ENCODE assay signal across 24 cellular contexts in the genomic region with DNA sequence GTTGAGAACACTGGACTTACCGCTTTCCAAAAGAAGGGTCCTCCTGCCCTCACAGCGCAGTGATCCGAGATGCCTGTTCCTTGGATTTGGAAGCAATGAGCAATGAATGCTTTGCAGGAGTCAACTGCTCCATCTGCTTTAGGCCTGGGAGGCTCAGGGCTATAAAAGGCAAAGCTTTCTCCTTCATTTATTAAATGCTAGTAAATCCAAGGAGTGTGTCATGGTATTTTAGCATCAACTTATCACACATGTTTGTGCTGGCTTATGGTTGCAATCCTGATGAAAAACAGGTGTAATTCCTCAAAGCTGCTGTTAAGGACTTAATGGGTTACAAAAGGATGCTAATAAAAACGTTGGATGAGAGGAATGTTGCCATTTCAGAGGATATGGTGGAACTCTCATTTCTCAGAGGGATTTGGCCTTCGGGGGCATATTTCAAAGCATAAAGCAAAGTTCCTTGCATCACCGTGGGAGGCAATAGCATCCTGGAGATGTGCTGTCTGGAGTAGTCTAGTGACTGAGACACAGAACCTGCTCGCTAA.
DNase-seq lines count a peak whose midpoint lies in the region; ATAC-seq and TF ChIP-seq lines count a peak whose summit lies in the region.
"Had no signal": no experiment of that assay in that cellular context is flagged by ENCODE, and none has a peak within 500 bp of the region (broad histone marks: within the 10 kb centered on the region; RNA-seq: fewer than 3 reads in every experiment).

No MANE protein-coding gene starts in this region.

- H3K9ac ChIP-seq in muscle layer of colon (ENCODE audit: low read length) = no peak overlapping the region

- peak overlapping the region; percentile 16; the same call in 1 of the 2 replicates for H2AFZ ChIP-seq in GM23338

- intact Hi-C loops in Right ventricle myocardium inferior (cut with DNase I) = no loop called here

- H3K36me3 ChIP-seq in GM23338 (ENCODE audit: insufficient read depth) (no peaks in the 10 kb centered on the region), muscle layer of colon (ENCODE audit: insufficient read depth, low read length) (no peaks in the 10 kb centered on the region)
- H3K36me3 ChIP-seq: left ventricle myocardium inferior, vagina had no signal

- no peaks in the 10 kb centered on the region for H3K36me3 Mint-ChIP-seq in GM23338 (ENCODE audit: low read depth)
- H3K36me3 Mint-ChIP-seq in stimulated activated naive B cell treated with anti-CD40 and anti-IgM and Interleukin-4, amounts not matched to agents 10 μg/mL and 1 μg/mL and 100 μg/mL, for 72 hours = no peaks in the 10 kb centered on the region
- H3K36me3 Mint-ChIP-seq: CD4-positive, CD25-positive, alpha-beta regulatory T cell; immature natural killer cell had no signal

- CTCF ChIA-PET in AG04450 (lab: Charles Lee) = interaction anchor here (0.8 to 1.4 kb wide), 3 partner anchors 43 to 164 kb away, joined by 3 to 5 read pairs (median 5); no protein-coding TSS in a partner anchor

- H3K4me3 Mint-ChIP-seq in GM23338 = no peak overlapping the region
- H3K4me3 Mint-ChIP-seq in stimulated activated naive B cell treated with anti-CD40 and anti-IgM and Interleukin-4, amounts not matched to agents 10 μg/mL and 1 μg/mL and 100 μg/mL, for 72 hours = no peak overlapping the region
- H3K4me3 Mint-ChIP-seq: activated CD8-positive, alpha-beta T cell treated with anti-CD3 and anti-CD28 coated beads for 36 hours; CD4-positive, CD25-positive, alpha-beta regulatory T cell; central memory CD8-positive, alpha-beta T cell; immature natural killer cell had no signal

- no peak overlapping the region for H3K4me2 ChIP-seq in GM23338

- H3K27me3 Mint-ChIP-seq in GM23338 (ENCODE audit: insufficient read depth, low read depth, poor library complexity) = peaks cover 4% of the 10 kb centered on the region
- H3K27me3 Mint-ChIP-seq in stimulated activated naive B cell treated with anti-CD40 and anti-IgM and Interleukin-4, amounts not matched to agents 10 μg/mL and 1 μg/mL and 100 μg/mL, for 72 hours = peaks cover 7 to 31% of the 10 kb centered on the region in 2 donors

- no peaks in the 10 kb centered on the region for H3F3A ChIP-seq in GM23338 (replicated peaks; ENCODE audit: low read depth)

- POLR2A ChIA-PET in AG04450 (lab: Yijun Ruan, JAX) = interaction anchor here (1.0 to 1.3 kb wide), 4 partner anchors 29 to 164 kb away, joined by 3 to 4 read pairs (median 3); no protein-coding TSS in a partner anchor

- H3K27ac ChIP-seq in AG04450 (ENCODE audit: low read depth, low read length) = no peak overlapping the region
- no peak overlapping the region for H3K27ac ChIP-seq in GM23338 (ENCODE audit: low read depth)
- peak overlapping the region; percentile 68 for H3K27ac ChIP-seq in muscle layer of colon (ENCODE audit: low read depth, low read length)
- H3K27ac ChIP-seq: left ventricle myocardium inferior, psoas muscle, vagina had no signal

- no peaks in the 10 kb centered on the region for H4K20me1 ChIP-seq in GM23338 (replicated peaks; ENCODE audit: insufficient read depth)

- no peak for TF ChIP-seq CTCF in AG04450 (IDR thresholded peaks at IDR 0.05; ENCODE audit: low read depth, low read length)
- no peak for TF ChIP-seq CTCF in GM23338 (conservative IDR thresholded peaks at IDR 0.05; ENCODE audit: low read depth in 2 of 2)

- no peaks in the 10 kb centered on the region for H3K9me2 ChIP-seq in GM23338 (ENCODE audit: insufficient read depth)

- H3K4me1 ChIP-seq in GM23338 (ENCODE audit: insufficient read depth) (peaks cover 27% of the 10 kb centered on the region), muscle layer of colon (ENCODE audit: insufficient read depth, low read length) (peaks cover 48% of the 10 kb centered on the region)
- H3K4me1 ChIP-seq: psoas muscle had no signal

- H3K4me3 ChIP-seq in AG04450 (ENCODE audit: low read depth, low read length) = no peak overlapping the region
- no peak overlapping the region for H3K4me3 ChIP-seq in GM23338
- peak overlapping the region in 1 of 2 donors; percentile 41 for H3K4me3 ChIP-seq in muscle layer of colon (ENCODE audit: low read depth in 1 of 2, low read length in 2 of 2)
- H3K4me3 ChIP-seq: left ventricle myocardium inferior, psoas muscle, vagina had no signal

- DNase-seq in AG04450 (ENCODE audit: low read depth, low spot score) (peak; percentile 73), GM23338 (ENCODE audit: low spot score) (no peak), epidermal melanocyte (ENCODE audit: insufficient read length, low spot score) (peak; percentile 61), DMS153 treated with DMSO at 0.1 percent for 48 hours (lab: John Stamatoyannopoulos, UW; ENCODE audit: unreplicated experiment) (no peak), Right ventricle myocardium inferior (ENCODE audit: missing footprints) (no peak)
- DNase-seq in stimulated activated naive B cell treated with anti-CD40 and anti-IgM and Interleukin-4, amounts not matched to agents 10 μg/mL and 1 μg/mL and 100 μg/mL, for 72 hours = no peak
- DNase-seq: 8988T; activated CD4-positive, CD25-positive, alpha-beta regulatory T cell; activated CD8-positive, alpha-beta T cell treated with anti-CD3 and anti-CD28 coated beads for 36 hours; activated gamma-delta T cell treated with Interleukin-2 at 50 U/mL for 16 hours; CD4-positive, CD25-positive, alpha-beta regulatory T cell; DMS 273 treated with DMSO at 0.1 percent for 48 hours; H7; immature natural killer cell; left ventricle myocardium inferior; NCI-H2029; psoas muscle; stimulated activated CD4-positive, alpha-beta T cell treated with anti-CD3 and anti-CD28 coated beads, Interleukin-12 subunit alpha, Interleukin-12 subunit beta, amount 100 ng/mL, for 4 hours; T1000 had no signal

- H3K27me3 ChIP-seq in AG04450 (ENCODE audit: control insufficient read depth, insufficient read depth, low read length) (no peaks in the 10 kb centered on the region), GM23338 (ENCODE audit: insufficient read depth) (no peaks in the 10 kb centered on the region), muscle layer of colon (ENCODE audit: control insufficient read depth in 1 of 2, insufficient read depth in 2 of 2, low read length in 2 of 2) (no peaks in the 10 kb centered on the region)
- H3K27me3 ChIP-seq: vagina had no signal

- no peak overlapping the region for H3K27ac Mint-ChIP-seq in GM23338
- no peak overlapping the region for H3K27ac Mint-ChIP-seq in stimulated activated naive B cell treated with anti-CD40 and anti-IgM and Interleukin-4, amounts not matched to agents 10 μg/mL and 1 μg/mL and 100 μg/mL, for 72 hours
- H3K27ac Mint-ChIP-seq: activated CD8-positive, alpha-beta T cell treated with anti-CD3 and anti-CD28 coated beads for 36 hours; CD4-positive, CD25-positive, alpha-beta regulatory T cell; immature natural killer cell had no signal

- ATAC-seq in GM23338 (no peak), HG03139 (IDR thresholded peaks at IDR 0.05; ENCODE audit: unreplicated experiment) (no peak), Right ventricle myocardium inferior (no peak)
- no peak for ATAC-seq in stimulated activated naive B cell treated with anti-CD40 and anti-IgM and Interleukin-4, amounts not matched to agents 10 μg/mL and 1 μg/mL and 100 μg/mL, for 72 hours (replicated peaks)
- ATAC-seq: activated CD8-positive, alpha-beta T cell treated with anti-CD3 and anti-CD28 coated beads for 36 hours; esophagus mucosa; psoas muscle had no signal

- H3K4me1 Mint-ChIP-seq in GM23338 = peaks cover 43% of the 10 kb centered on the region
- peaks cover 7 to 12% of the 10 kb centered on the region in 2 donors for H3K4me1 Mint-ChIP-seq in stimulated activated naive B cell treated with anti-CD40 and anti-IgM and Interleukin-4, amounts not matched to agents 10 μg/mL and 1 μg/mL and 100 μg/mL, for 72 hours
- H3K4me1 Mint-ChIP-seq: central memory CD8-positive, alpha-beta T cell; immature natural killer cell had no signal

- no peaks in the 10 kb centered on the region for H3K79me2 ChIP-seq in GM23338 (replicated peaks; ENCODE audit: insufficient read depth)

- H3K9me3 ChIP-seq in AG04450 (ENCODE audit: control insufficient read depth, insufficient read depth, low read length) (no peaks in the 10 kb centered on the region), muscle layer of colon (ENCODE audit: low read length) (no peaks in the 10 kb centered on the region)
- H3K9me3 ChIP-seq: left ventricle myocardium inferior, psoas muscle, vagina had no signal

- H3K9me3 Mint-ChIP-seq in GM23338 = no peaks in the 10 kb centered on the region
- peaks cover 0 to 1% of the 10 kb centered on the region in 2 donors for H3K9me3 Mint-ChIP-seq in stimulated activated naive B cell treated with anti-CD40 and anti-IgM and Interleukin-4, amounts not matched to agents 10 μg/mL and 1 μg/mL and 100 μg/mL, for 72 hours
- H3K9me3 Mint-ChIP-seq: activated CD8-positive, alpha-beta T cell treated with anti-CD3 and anti-CD28 coated beads for 36 hours; central memory CD8-positive, alpha-beta T cell; immature natural killer cell had no signal

TF ChIP-seq in GM23338, 12 proteins besides CTCF, POLR2A, EP300 and RAD21 (continues in another document):
- TF ChIP-seq EZH2phosphoT487 (IDR thresholded peaks at IDR 0.05; ENCODE audit: unreplicated experiment) = no peak
- TF ChIP-seq EZH2 (IDR thresholded peaks at IDR 0.05; ENCODE audit: low read depth, unreplicated experiment) = no peak
- TF ChIP-seq NANOG (IDR thresholded peaks at IDR 0.05; ENCODE audit: borderline replicate concordance) = no peak
- no peak for TF ChIP-seq STAT1 (IDR thresholded peaks at IDR 0.05; ENCODE audit: unreplicated experiment)

Comparison
In these comparisons a context has a peak if more than half of its experiments do, and no peak if none do; other contexts are left out.
1. DNase-seq: peak in AG04450 (single experiment) and epidermal melanocyte (single experiment); none in GM23338 (single experiment), DMS153 treated with DMSO at 0.1 percent for 48 hours (single experiment), stimulated activated naive B cell treated with anti-CD40 and anti-IgM and Interleukin-4, amounts not matched to agents 10 μg/mL and 1 μg/mL and 100 μg/mL, for 72 hours (single experiment) and Right ventricle myocardium inferior (single experiment).